ENCODE assay signal across 7 cellular contexts in genomic region chr17:2828396-2829038, GRCh38. TPM values are rescaled to one million over a fixed set of nuclear protein-coding genes. Genes with fewer than 3 reads are reported as not detected.
DNase-seq lines count a peak whose midpoint lies in the region; ATAC-seq and TF ChIP-seq lines count a peak whose summit lies in the region.

No MANE protein-coding gene starts in this region.

- peak overlapping the region; percentile 66 for H2AFZ ChIP-seq in MM.1S (ENCODE audit: low read length)

- no peaks in the 10 kb centered on the region for H3K36me3 ChIP-seq in MM.1S (replicated peaks; ENCODE audit: insufficient read depth, low read length)

- no peaks in the 10 kb centered on the region for H3K79me2 ChIP-seq in MM.1S (ENCODE audit: low read length)

- H3K9me2 ChIP-seq in MM.1S (replicated peaks; ENCODE audit: insufficient read depth, low read length): no peaks in the 10 kb centered on the region

- ATAC-seq in right cardiac atrium: peak; percentile 73 to 90
- no peak for ATAC-seq in HG03571 (IDR thresholded peaks at IDR 0.05; ENCODE audit: unreplicated experiment)

- H3K9me3 ChIP-seq in MM.1S (replicated peaks; ENCODE audit: insufficient read depth, low read length) (no peaks in the 10 kb centered on the region), right cardiac atrium (ENCODE audit: control insufficient read depth, low read length) (no peaks in the 10 kb centered on the region)

- intact Hi-C loops in right cardiac atrium (cut with DNase I): loop anchor here (2.0 to 10.0 kb wide), 3 partner anchors 184 to 506 kb away; no protein-coding TSS in a partner anchor

- H3K4me1 ChIP-seq in MM.1S (ENCODE audit: low read length) (peaks cover 13% of the 10 kb centered on the region), right cardiac atrium (ENCODE audit: control insufficient read depth, insufficient read depth, low read length) (no peaks in the 10 kb centered on the region)

- H4K20me1 ChIP-seq in MM.1S (ENCODE audit: insufficient read depth, low read length): no peaks in the 10 kb centered on the region

- 0 out of 2 replicates have a peak, but pooled peaks cover 9% of the 10 kb centered on the region for H3F3A ChIP-seq in MM.1S (ENCODE audit: insufficient read depth, low read length)

- TF ChIP-seq CTCF in GM12874 (IDR thresholded peaks at IDR 0.05; ENCODE audit: insufficient read depth, low read depth, low read length) (peak; percentile 97), MM.1S (IDR thresholded peaks at IDR 0.05; ENCODE audit: low read length) (peak; percentile 78), retinal pigment epithelial cell (conservative IDR thresholded peaks at IDR 0.05; ENCODE audit: low read depth, low read length) (peak; percentile 87)

- H3K4me2 ChIP-seq in MM.1S (ENCODE audit: low read depth, low read length): peak overlapping the region; percentile 81; the same call in 1 of the 2 replicates

- H3K9ac ChIP-seq in MM.1S (ENCODE audit: low read length): no peak overlapping the region; the same call in 1 of the 2 replicates

- 18% methylated on average over 14 of the region's 14 CpGs for WGBS in right cardiac atrium

- H3K4me3 ChIP-seq in MM.1S (ENCODE audit: low read length): peak overlapping the region; percentile 44; the same call in 1 of the 2 replicates
- H3K4me3 ChIP-seq in right cardiac atrium (ENCODE audit: low read length): no peak overlapping the region
- H3K4me3 ChIP-seq in retinal pigment epithelial cell (ENCODE audit: low read length): no peak overlapping the region

- DNase-seq in MM.1S: peak; percentile 70
- peak; percentile 80 for DNase-seq in T-helper 9 cell
- DNase-seq in amniotic epithelial cell (ENCODE audit: low read depth): peak; percentile 13
- DNase-seq in right cardiac atrium: peak; percentile 72 to 90 (median 89)
- no peak for DNase-seq in retinal pigment epithelial cell (ENCODE audit: low read depth)

- H3K27ac ChIP-seq in MM.1S (ENCODE audit: low read length): no peak overlapping the region
- no peak overlapping the region for H3K27ac ChIP-seq in right cardiac atrium (ENCODE audit: low read length)

- H3K27me3 ChIP-seq in MM.1S (replicated peaks; ENCODE audit: insufficient read depth, low read length): no peaks in the 10 kb centered on the region
- no peaks in the 10 kb centered on the region for H3K27me3 ChIP-seq in right cardiac atrium (ENCODE audit: control insufficient read depth, insufficient read depth)

RNA-seq across cellular contexts. Expression of gene RAP1GAP2, which starts 32.3 kb away (rescaled TPM):
- total RNA-seq in right cardiac atrium: 10 to 100 TPM; 35.1 to 62.1 (median 51.3) TPM
- 29.7 TPM for polyA plus RNA-seq in right cardiac atrium
